In the genomic region with DNA sequence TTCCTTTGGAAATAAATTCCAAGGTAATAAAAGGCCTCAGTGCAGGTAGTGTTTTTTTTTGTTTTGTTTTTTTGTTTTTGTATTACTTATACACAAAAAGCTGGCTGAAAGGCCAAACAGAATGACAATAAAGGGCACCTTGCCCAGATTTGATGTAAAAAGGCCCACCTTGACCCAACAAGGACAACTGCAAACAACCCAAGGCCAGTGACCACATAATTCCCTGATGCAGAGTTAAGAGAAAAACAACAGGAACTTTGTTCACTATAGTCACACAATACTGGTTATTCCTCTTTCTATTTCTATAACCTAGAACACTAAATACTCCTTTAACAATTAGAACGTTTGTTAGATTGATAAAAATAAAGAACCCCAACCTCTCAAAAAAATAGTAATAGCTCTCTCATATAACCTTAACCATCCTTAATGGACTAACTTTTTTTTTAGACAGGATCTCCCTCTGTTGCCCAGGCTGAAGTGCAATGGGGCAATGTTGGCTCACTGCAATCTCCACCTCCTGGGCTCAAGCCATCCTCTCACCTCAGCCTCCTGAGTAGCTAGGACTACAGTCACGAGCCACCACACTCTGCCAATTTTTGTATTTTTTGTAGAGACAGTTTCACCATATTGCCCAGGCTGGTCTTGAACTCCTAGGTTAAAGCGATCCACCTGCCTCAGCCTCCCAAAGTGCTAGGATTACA, we compare ENCODE assay signal across 26 cellular contexts.
A peak's percentile ranks its signal among the peaks of the same experiment; 100 is the strongest.
DNase-seq lines count a peak whose midpoint lies in the region; ATAC-seq, FAIRE-seq and TF ChIP-seq lines count a peak whose summit lies in the region.
"Had no signal": no experiment of that assay in that cellular context is flagged by ENCODE, and none has a peak within 500 bp of the region (broad histone marks: within the 10 kb centered on the region; RNA-seq: fewer than 3 reads in every experiment).

No MANE protein-coding gene starts in this region.

- no peaks in the 10 kb centered on the region for H3K9me3 ChIP-seq in breast epithelium
- H3K9me3 ChIP-seq in mammary epithelial cell (replicated peaks; ENCODE audit: insufficient read depth, low read length), result no peaks in the 10 kb centered on the region
- no peaks in the 10 kb centered on the region for H3K9me3 ChIP-seq in kidney (ENCODE audit: control insufficient read depth in 1 of 2, low read length in 2 of 2)
- no peaks in the 10 kb centered on the region for H3K9me3 ChIP-seq in pancreas

- in situ Hi-C loops in mammary epithelial cell (cut with MboI; ENCODE audit: low sequenced_read_pairs in 2 of 2), result no loop called here

- CTCF ChIA-PET in mammary epithelial cell (lab: Charles Lee; ENCODE audit: low non-redundant PET), result interaction anchor here (0.8 kb wide), 1 partner anchor 247 kb away, joined by 6 read pairs; no protein-coding TSS in a partner anchor

- no peaks in the 10 kb centered on the region for H3K79me2 ChIP-seq in mammary epithelial cell (ENCODE audit: insufficient read depth, low read length)

- no peak for FAIRE-seq in kidney (lab: Jason Lieb, UNC)
- no peak for FAIRE-seq in pancreas (lab: Jason Lieb, UNC)
- no peak for FAIRE-seq in HTR-8/SVneo (lab: Jason Lieb, UNC)
- FAIRE-seq: D721Med, GM19239 had no signal

- no peak overlapping the region for H3K9ac ChIP-seq in mammary epithelial cell (ENCODE audit: insufficient read depth, low read length)
- no peak overlapping the region for H3K9ac ChIP-seq in kidney (ENCODE audit: low read length in 2 of 2)
- H3K9ac ChIP-seq: BLaER1 treated with 17β-estradiol and CSF1 and Interleukin-3, amounts not matched to agents 10 nM and 100 nM had no signal

- intact Hi-C loops in breast epithelium (cut with DNase I; ENCODE audit: low total_unique reads), result no loop called here
- intact Hi-C loops in mammary epithelial cell (cut with micrococcal nuclease), result loop anchor here (5.0 kb wide), 1 partner anchor 112 kb away; a partner anchor contains a TSS
- intact Hi-C loops in kidney (cut with DNase I), result no loop called here
- intact Hi-C loops in pancreas (cut with DNase I), result no loop called here

- no peak overlapping the region for H2AFZ ChIP-seq in mammary epithelial cell (ENCODE audit: low read depth, low read length)

- H3K27ac ChIP-seq in breast epithelium (peak overlapping the region; percentile 84 to 85), mammary epithelial cell (ENCODE audit: insufficient read depth, low read depth, low read length) (no peak overlapping the region), kidney (ENCODE audit: low read depth in 2 of 2, low read length in 2 of 2) (peak overlapping the region; percentile 24 to 51), pancreas (peak overlapping the region in 2 of 4 donors; percentile 66 to 73)
- H3K27ac ChIP-seq: 22Rv1; BLaER1 treated with 17β-estradiol and CSF1 and Interleukin-3, amounts not matched to agents 10 nM and 100 nM; HL-60; RWPE1; SK-N-MC had no signal

- H3K27me3 ChIP-seq in breast epithelium (no peaks in the 10 kb centered on the region), mammary epithelial cell (ENCODE audit: insufficient read depth, low read length) (no peaks in the 10 kb centered on the region), pancreas (no peaks in the 10 kb centered on the region)
- H3K27me3 ChIP-seq: BLaER1 treated with 17β-estradiol and CSF1 and Interleukin-3, amounts not matched to agents 10 nM and 100 nM had no signal

- peaks cover 3% of the 10 kb centered on the region for H4K20me1 ChIP-seq in mammary epithelial cell (ENCODE audit: insufficient read depth, low read length)
- H4K20me1 ChIP-seq: BLaER1 treated with 17β-estradiol and CSF1 and Interleukin-3, amounts not matched to agents 10 nM and 100 nM had no signal

- TF ChIP-seq POLR2A in breast epithelium (IDR thresholded peaks at IDR 0.05), result no peak

- H3K36me3 ChIP-seq in breast epithelium (no peaks in the 10 kb centered on the region), mammary epithelial cell (ENCODE audit: insufficient read depth, low read length) (no peaks in the 10 kb centered on the region), kidney (ENCODE audit: control insufficient read depth in 1 of 2, insufficient read depth in 2 of 2, low read length in 2 of 2) (no peaks in the 10 kb centered on the region), pancreas (no peaks in the 10 kb centered on the region)
- H3K36me3 ChIP-seq: BLaER1 treated with 17β-estradiol and CSF1 and Interleukin-3, amounts not matched to agents 10 nM and 100 nM had no signal

- TF ChIP-seq CTCF in breast epithelium (IDR thresholded peaks at IDR 0.05), result no peak
- no peak for TF ChIP-seq CTCF in mammary epithelial cell (conservative IDR thresholded peaks at IDR 0.05 in 1 of 2, IDR thresholded peaks at IDR 0.05 in 1 of 2; ENCODE audit: extremely low read depth in 1 of 2, insufficient read depth in 1 of 2, low read depth in 1 of 2, low read length in 2 of 2)
- no peak for TF ChIP-seq CTCF in kidney (IDR thresholded peaks at IDR 0.05; ENCODE audit: borderline replicate concordance, extremely low read depth, insufficient read depth)
- TF ChIP-seq CTCF in pancreas (IDR thresholded peaks at IDR 0.05), result no peak

- no TSS peak for BruUV-seq in mammary epithelial cell (replicated peaks; lab: Mats Ljungman, UMichigan)

- H3K4me1 ChIP-seq in breast epithelium (peaks cover 0 to 25% of the 10 kb centered on the region in 2 donors), mammary epithelial cell (ENCODE audit: insufficient read depth, low read length) (peaks cover 13% of the 10 kb centered on the region), kidney (ENCODE audit: control insufficient read depth in 1 of 2, insufficient read depth in 1 of 2, low read depth in 1 of 2, low read length in 2 of 2) (peaks cover 0 to 3% of the 10 kb centered on the region in 2 donors), pancreas (peaks cover 11 to 26% (median 23%) of the 10 kb centered on the region in 3 donors)

- H3K4me2 ChIP-seq in mammary epithelial cell (ENCODE audit: insufficient read depth, low read depth, low read length), result no peak overlapping the region

- peak in 1 of 2 donors; percentile 41 for DNase-seq in breast epithelium (ENCODE audit: low spot score in 2 of 2)
- no peak for DNase-seq in mammary epithelial cell
- DNase-seq in kidney, result no peak
- DNase-seq in pancreas, result peak in 1 of 6 donors; percentile 41
- no peak for DNase-seq in NK-92 treated with Interleukin-12 subunit alpha and Interleukin-12 subunit beta, amount 100 ng/mL, for 24 hours (lab: John Stamatoyannopoulos, UW)
- no peak for DNase-seq in SW480 (ENCODE audit: low spot score)
- no peak for DNase-seq in HTR-8/SVneo (ENCODE audit: insufficient read length, low spot score)
- DNase-seq: CD8-positive, alpha-beta T cell; EL; GF-D8; H7; KG1; NCI-H1092 treated with DMSO at 0.1 percent for 48 hours; NCI-H1436 treated with DMSO at 0.1 percent for 48 hours; NCI-H1930; NCI-H2227 treated with DMSO at 0.1 percent for 48 hours; NCI-H510A; SHP77 treated with DMSO at 0.1 percent for 48 hours had no signal

- ATAC-seq in pancreas (peak; percentile 36 to 80 (median 67)), GM18517 (IDR thresholded peaks at IDR 0.05; ENCODE audit: unreplicated experiment) (no peak)
- ATAC-seq: CD8-positive, alpha-beta T cell had no signal

- WGBS in mammary epithelial cell (ENCODE audit: low coverage, missing lambda C conversion rate), result 57% methylated on average over 3 of the region's 3 CpGs
- 51 to 57% methylated on average over 3 of the region's 3 CpGs for WGBS in pancreas, 2 donors

- dilution Hi-C loops in mammary epithelial cell (cut with HindIII; ENCODE audit: low sequenced_read_pairs), result no loop called here

- H3K4me3 ChIP-seq in breast epithelium, result no peak overlapping the region
- no peak overlapping the region for H3K4me3 ChIP-seq in mammary epithelial cell (replicated peaks in 1 of 3; ENCODE audit: insufficient read depth in 1 of 3, low read depth in 2 of 3, low read length in 3 of 3)
- H3K4me3 ChIP-seq in kidney (ENCODE audit: low read length in 2 of 2), result no peak overlapping the region
- H3K4me3 ChIP-seq in pancreas, result no peak overlapping the region
- H3K4me3 ChIP-seq: BLaER1 treated with 17β-estradiol and CSF1 and Interleukin-3, amounts not matched to agents 10 nM and 100 nM; SK-N-MC had no signal
